In the genomic region with DNA sequence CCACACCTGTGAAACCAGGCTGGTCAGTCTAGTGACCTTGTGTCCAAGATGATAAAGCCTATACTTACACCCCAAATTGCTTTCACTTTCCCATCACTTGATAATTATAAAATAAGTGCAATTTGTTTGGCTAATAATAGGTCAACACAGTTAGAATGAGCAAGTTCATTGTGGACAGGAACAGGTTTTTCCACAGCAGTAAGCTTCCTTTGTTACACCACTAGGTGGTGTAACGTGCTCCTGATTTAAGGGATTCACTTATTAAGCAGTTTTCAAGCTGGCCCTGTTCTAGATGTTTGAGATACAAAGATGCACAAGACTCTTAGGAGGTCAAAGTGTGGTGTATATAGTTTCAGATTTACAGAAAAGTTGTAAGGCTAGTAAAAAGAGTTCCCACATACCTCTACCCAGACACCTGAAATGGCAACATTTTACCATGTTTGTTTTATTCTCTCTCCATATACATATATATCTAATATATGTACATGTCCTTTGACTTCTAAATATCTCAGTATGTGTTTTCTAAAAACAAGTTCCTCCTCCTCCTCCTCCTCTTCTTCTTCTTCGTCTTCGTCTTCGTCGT, we compare ENCODE assay signal across 8 cellular contexts. TPM values are rescaled to one million over a fixed set of nuclear protein-coding genes. Genes with fewer than 3 reads are reported as not detected.
DNase-seq lines count a peak whose midpoint lies in the region; ATAC-seq and TF ChIP-seq lines count a peak whose summit lies in the region.

No MANE protein-coding gene starts in this region.

- H3K4me3 ChIP-seq in neural cell (ENCODE audit: low read length) (no peak overlapping the region), lower leg skin (ENCODE audit: low read depth, poor library complexity, severe bottlenecking) (no peak overlapping the region)

- H3K27ac ChIP-seq in neural cell (ENCODE audit: low read length), result no peak overlapping the region

- no peak for TF ChIP-seq EP300 in neural cell (conservative IDR thresholded peaks at IDR 0.05; ENCODE audit: poor library complexity, severe bottlenecking)

- H3F3A ChIP-seq in neural cell (ENCODE audit: insufficient read depth, low read length, poor library complexity, severe bottlenecking), result no peaks in the 10 kb centered on the region

- intact Hi-C loops in lower leg skin (cut with DNase I; ENCODE audit: low total_unique reads), result loop anchor here (5.0 kb wide), 1 partner anchor 68 kb away; no protein-coding TSS in a partner anchor

- peak; percentile 59 for TF ChIP-seq RAD21 in neural cell (conservative IDR thresholded peaks at IDR 0.05)

- TF ChIP-seq POLR2A in lower leg skin (IDR thresholded peaks at IDR 0.05), result no peak

- H3K9me2 ChIP-seq in neural cell (ENCODE audit: insufficient read depth, low read length), result no peaks in the 10 kb centered on the region

- H3K27me3 ChIP-seq in neural cell (ENCODE audit: insufficient read depth, low read depth, low read length), result peaks cover 8% of the 10 kb centered on the region

- H4K20me1 ChIP-seq in neural cell (ENCODE audit: insufficient read depth), result no peaks in the 10 kb centered on the region

- no peaks in the 10 kb centered on the region for H3K36me3 Mint-ChIP-seq in activated naive CD8-positive, alpha-beta T cell treated with anti-CD3 and anti-CD28 coated beads, Interleukin-2, amount 10 ng/mL, durations not matched to agents 7 days and 5 days
- H3K36me3 Mint-ChIP-seq in activated naive CD8-positive, alpha-beta T cell treated with anti-CD3 and anti-CD28 coated beads for 36 hours, result no peaks in the 10 kb centered on the region
- no peaks in the 10 kb centered on the region for H3K36me3 Mint-ChIP-seq in central memory CD8-positive, alpha-beta T cell (ENCODE audit: insufficient read depth)
- no peaks in the 10 kb centered on the region for H3K36me3 Mint-ChIP-seq in activated T-cell treated with anti-CD3 and anti-CD28 coated beads, Interleukin-2, amount 50 U/mL, for 24 hours (ENCODE audit: low read depth)

- no peak overlapping the region for H3K4me3 Mint-ChIP-seq in activated naive CD8-positive, alpha-beta T cell treated with anti-CD3 and anti-CD28 coated beads, Interleukin-2, amount 10 ng/mL, durations not matched to agents 7 days and 5 days
- no peak overlapping the region for H3K4me3 Mint-ChIP-seq in activated naive CD8-positive, alpha-beta T cell treated with anti-CD3 and anti-CD28 coated beads for 36 hours
- no peak overlapping the region for H3K4me3 Mint-ChIP-seq in central memory CD8-positive, alpha-beta T cell
- H3K4me3 Mint-ChIP-seq in activated T-cell treated with anti-CD3 and anti-CD28 coated beads, Interleukin-2, amount 50 U/mL, for 24 hours, result no peak overlapping the region

- DNase-seq in activated naive CD8-positive, alpha-beta T cell treated with anti-CD3 and anti-CD28 coated beads, Interleukin-2, amount 10 ng/mL, durations not matched to agents 7 days and 5 days, result no peak
- no peak for DNase-seq in activated naive CD8-positive, alpha-beta T cell treated with anti-CD3 and anti-CD28 coated beads for 36 hours
- DNase-seq in NCI-H526 treated with DMSO at 0.1 percent for 48 hours (lab: John Stamatoyannopoulos, UW) (peak; percentile 16), lower leg skin (ENCODE audit: low spot score in 2 of 2) (no peak)
- no peak for DNase-seq in central memory CD8-positive, alpha-beta T cell (ENCODE audit: low spot score in 2 of 2)
- no peak for DNase-seq in activated T-cell treated with anti-CD3 and anti-CD28 coated beads, Interleukin-2, amount 50 U/mL, for 24 hours

- no peaks in the 10 kb centered on the region for H3K9me3 ChIP-seq in neural cell (ENCODE audit: low read length)

- H3K36me3 ChIP-seq in neural cell (ENCODE audit: insufficient read depth, low read length), result no peaks in the 10 kb centered on the region

- WGBS in lower leg skin, 2 donors, result 77 to 78% methylated on average over 5 of the region's 5 CpGs

- H3K9me3 Mint-ChIP-seq in activated naive CD8-positive, alpha-beta T cell treated with anti-CD3 and anti-CD28 coated beads, Interleukin-2, amount 10 ng/mL, durations not matched to agents 7 days and 5 days, result no peaks in the 10 kb centered on the region
- H3K9me3 Mint-ChIP-seq in activated naive CD8-positive, alpha-beta T cell treated with anti-CD3 and anti-CD28 coated beads for 36 hours, result no peaks in the 10 kb centered on the region
- H3K9me3 Mint-ChIP-seq in central memory CD8-positive, alpha-beta T cell, result no peaks in the 10 kb centered on the region
- no peaks in the 10 kb centered on the region for H3K9me3 Mint-ChIP-seq in activated T-cell treated with anti-CD3 and anti-CD28 coated beads, Interleukin-2, amount 50 U/mL, for 24 hours

- no peak overlapping the region for H3K9ac ChIP-seq in neural cell (ENCODE audit: low read length)

- H3K27ac Mint-ChIP-seq in activated naive CD8-positive, alpha-beta T cell treated with anti-CD3 and anti-CD28 coated beads, Interleukin-2, amount 10 ng/mL, durations not matched to agents 7 days and 5 days, result no peak overlapping the region
- no peak overlapping the region for H3K27ac Mint-ChIP-seq in activated naive CD8-positive, alpha-beta T cell treated with anti-CD3 and anti-CD28 coated beads for 36 hours
- H3K27ac Mint-ChIP-seq in central memory CD8-positive, alpha-beta T cell (ENCODE audit: low read depth), result no peak overlapping the region
- no peak overlapping the region for H3K27ac Mint-ChIP-seq in activated T-cell treated with anti-CD3 and anti-CD28 coated beads, Interleukin-2, amount 50 U/mL, for 24 hours

- H3K79me2 ChIP-seq in neural cell (replicated peaks; ENCODE audit: insufficient read depth, low read length), result no peaks in the 10 kb centered on the region

- ATAC-seq in activated naive CD8-positive, alpha-beta T cell treated with anti-CD3 and anti-CD28 coated beads, Interleukin-2, amount 10 ng/mL, durations not matched to agents 7 days and 5 days (ENCODE audit: low read depth), result peak; percentile 42
- ATAC-seq in HG02870 (IDR thresholded peaks at IDR 0.05; ENCODE audit: unreplicated experiment), result peak; percentile 64
- peak; percentile 28 for ATAC-seq in central memory CD8-positive, alpha-beta T cell (replicated peaks; ENCODE audit: extremely low read depth, poor library complexity, severe bottlenecking)

- POLR2A ChIA-PET in activated naive CD8-positive, alpha-beta T cell treated with anti-CD3 and anti-CD28 coated beads, Interleukin-2, amount 10 ng/mL, durations not matched to agents 7 days and 5 days (lab: Charles Lee), result no interaction called here

- H2AFZ ChIP-seq in neural cell (ENCODE audit: low read depth, low read length), result no peak overlapping the region

- TF ChIP-seq CTCF in neural cell (IDR thresholded peaks at IDR 0.05; ENCODE audit: poor library complexity, severe bottlenecking), result peak; percentile 56
- no peak for TF ChIP-seq CTCF in lower leg skin (IDR thresholded peaks at IDR 0.05)

- peaks cover 3% of the 10 kb centered on the region for H3K4me1 Mint-ChIP-seq in activated naive CD8-positive, alpha-beta T cell treated with anti-CD3 and anti-CD28 coated beads, Interleukin-2, amount 10 ng/mL, durations not matched to agents 7 days and 5 days
- peaks cover 3% of the 10 kb centered on the region for H3K4me1 Mint-ChIP-seq in activated naive CD8-positive, alpha-beta T cell treated with anti-CD3 and anti-CD28 coated beads for 36 hours
- H3K4me1 Mint-ChIP-seq in central memory CD8-positive, alpha-beta T cell, result peaks cover 5% of the 10 kb centered on the region
- peaks cover 8% of the 10 kb centered on the region for H3K4me1 Mint-ChIP-seq in activated T-cell treated with anti-CD3 and anti-CD28 coated beads, Interleukin-2, amount 50 U/mL, for 24 hours (ENCODE audit: low read depth)

- H3K27me3 Mint-ChIP-seq in activated naive CD8-positive, alpha-beta T cell treated with anti-CD3 and anti-CD28 coated beads, Interleukin-2, amount 10 ng/mL, durations not matched to agents 7 days and 5 days, result peaks cover 21% of the 10 kb centered on the region
- H3K27me3 Mint-ChIP-seq in activated naive CD8-positive, alpha-beta T cell treated with anti-CD3 and anti-CD28 coated beads for 36 hours, result no peaks in the 10 kb centered on the region
- no peaks in the 10 kb centered on the region for H3K27me3 Mint-ChIP-seq in central memory CD8-positive, alpha-beta T cell
- peaks cover 4% of the 10 kb centered on the region for H3K27me3 Mint-ChIP-seq in activated T-cell treated with anti-CD3 and anti-CD28 coated beads, Interleukin-2, amount 50 U/mL, for 24 hours

- H3K4me2 ChIP-seq in neural cell (ENCODE audit: low read length), result no peak overlapping the region

TF ChIP-seq in neural cell, 6 proteins besides CTCF, POLR2A, EP300 and RAD21:
- peak; percentile 64 for TF ChIP-seq SMC3 (conservative IDR thresholded peaks at IDR 0.05; ENCODE audit: poor library complexity)
- TF ChIP-seq MXI1 (conservative IDR thresholded peaks at IDR 0.05; ENCODE audit: poor library complexity, severe bottlenecking), result no peak

RNA-seq across cellular contexts. Expression of a gene that starts 6.8 kb away (rescaled TPM):
- 10 to 100 TPM; 26.2 TPM for total RNA-seq in activated naive CD8-positive, alpha-beta T cell treated with anti-CD3 and anti-CD28 coated beads, Interleukin-2, amount 10 ng/mL, durations not matched to agents 7 days and 5 days
- total RNA-seq in activated naive CD8-positive, alpha-beta T cell treated with anti-CD3 and anti-CD28 coated beads for 36 hours, result 10 to 100 TPM; 17.0 to 18.5 TPM
- polyA plus RNA-seq in neural cell, result 82.4 and 107 TPM in 2 replicates
- polyA minus RNA-seq in neural cell, result 55.3 and 60.7 TPM in 2 replicates
- total RNA-seq in lower leg skin, result 10 to 100 TPM; 48.9 to 99.2 (median 62.0) TPM
